ENCODE assay signal across 1 cellular context in the genomic region with DNA sequence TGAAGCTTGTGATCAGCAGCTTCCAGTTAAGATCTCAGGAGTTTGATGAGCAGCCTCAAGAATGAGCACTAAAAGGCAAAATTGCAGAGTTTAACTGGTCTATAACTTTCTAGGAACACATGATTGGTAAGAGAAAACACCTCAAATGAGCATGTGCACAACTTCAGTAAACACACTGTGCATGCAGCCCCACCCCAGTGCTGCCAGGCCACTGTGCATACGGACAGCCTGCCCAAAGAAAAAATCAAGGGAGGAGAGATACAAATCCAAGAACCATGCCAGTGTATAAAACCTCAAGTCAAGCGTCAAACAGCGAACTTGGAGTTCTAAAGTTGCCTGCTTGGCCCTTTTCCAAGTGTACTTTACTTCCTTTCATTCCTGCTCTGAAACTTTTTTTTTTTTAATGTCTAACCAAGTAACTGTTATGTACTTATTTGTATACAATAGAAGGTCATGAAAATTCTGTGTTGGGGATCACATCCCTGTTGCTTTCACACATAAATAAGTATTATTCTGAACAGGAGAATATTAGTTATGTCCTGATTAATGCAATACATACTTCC.
TF ChIP-seq lines count a peak whose summit lies in the region.

No MANE protein-coding gene starts in this region.

TF ChIP-seq in HepG2, 621 proteins besides CTCF, POLR2A, EP300 and RAD21 (continued from another document):
- TF ChIP-seq, protein P1, sequence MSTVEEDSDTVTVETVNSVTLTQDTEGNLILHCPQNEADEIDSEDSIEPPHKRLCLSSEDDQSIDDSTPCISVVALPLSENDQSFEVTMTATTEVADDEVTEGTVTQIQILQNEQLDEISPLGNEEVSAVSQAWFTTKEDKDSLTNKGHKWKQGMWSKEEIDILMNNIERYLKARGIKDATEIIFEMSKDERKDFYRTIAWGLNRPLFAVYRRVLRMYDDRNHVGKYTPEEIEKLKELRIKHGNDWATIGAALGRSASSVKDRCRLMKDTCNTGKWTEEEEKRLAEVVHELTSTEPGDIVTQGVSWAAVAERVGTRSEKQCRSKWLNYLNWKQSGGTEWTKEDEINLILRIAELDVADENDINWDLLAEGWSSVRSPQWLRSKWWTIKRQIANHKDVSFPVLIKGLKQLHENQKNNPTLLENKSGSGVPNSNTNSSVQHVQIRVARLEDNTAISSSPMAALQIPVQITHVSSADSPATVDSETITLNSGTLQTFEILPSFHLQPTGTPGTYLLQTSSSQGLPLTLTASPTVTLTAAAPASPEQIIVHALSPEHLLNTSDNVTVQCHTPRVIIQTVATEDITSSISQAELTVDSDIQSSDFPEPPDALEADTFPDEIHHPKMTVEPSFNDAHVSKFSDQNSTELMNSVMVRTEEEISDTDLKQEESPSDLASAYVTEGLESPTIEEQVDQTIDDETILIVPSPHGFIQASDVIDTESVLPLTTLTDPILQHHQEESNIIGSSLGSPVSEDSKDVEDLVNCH (CRISPR knock-in tag; IDR thresholded peaks at IDR 0.05) = no peak
- TF ChIP-seq ZFP82 (CRISPR knock-in tag; IDR thresholded peaks at IDR 0.05; ENCODE audit: borderline replicate concordance) (no peak), SMARCE1 (IDR thresholded peaks at IDR 0.05; ENCODE audit: borderline replicate concordance) (no peak), SMAD1 (CRISPR knock-in tag; IDR thresholded peaks at IDR 0.05; ENCODE audit: borderline replicate concordance, low read depth) (no peak), AKAP8 (CRISPR knock-in tag; IDR thresholded peaks at IDR 0.05) (no peak), CBX1 (IDR thresholded peaks at IDR 0.05; ENCODE audit: low read depth) (no peak), ZMYM4 (CRISPR knock-in tag; IDR thresholded peaks at IDR 0.05) (no peak), ZNF235 (CRISPR knock-in tag; IDR thresholded peaks at IDR 0.05; ENCODE audit: borderline replicate concordance) (no peak), ZMYM3 (CRISPR knock-in tag; IDR thresholded peaks at IDR 0.05) (no peak), ZNF354B (CRISPR knock-in tag; IDR thresholded peaks at IDR 0.05) (no peak), SRSF4 (IDR thresholded peaks at IDR 0.05; ENCODE audit: low read depth, low read length, poor library complexity, severe bottlenecking) (no peak)
- TF ChIP-seq, protein P2, sequence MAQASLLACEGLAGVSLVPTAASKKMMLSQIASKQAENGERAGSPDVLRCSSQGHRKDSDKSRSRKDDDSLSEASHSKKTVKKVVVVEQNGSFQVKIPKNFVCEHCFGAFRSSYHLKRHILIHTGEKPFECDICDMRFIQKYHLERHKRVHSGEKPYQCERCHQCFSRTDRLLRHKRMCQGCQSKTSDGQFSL (CRISPR knock-in tag; IDR thresholded peaks at IDR 0.05) = no peak
- TF ChIP-seq, protein P3, sequence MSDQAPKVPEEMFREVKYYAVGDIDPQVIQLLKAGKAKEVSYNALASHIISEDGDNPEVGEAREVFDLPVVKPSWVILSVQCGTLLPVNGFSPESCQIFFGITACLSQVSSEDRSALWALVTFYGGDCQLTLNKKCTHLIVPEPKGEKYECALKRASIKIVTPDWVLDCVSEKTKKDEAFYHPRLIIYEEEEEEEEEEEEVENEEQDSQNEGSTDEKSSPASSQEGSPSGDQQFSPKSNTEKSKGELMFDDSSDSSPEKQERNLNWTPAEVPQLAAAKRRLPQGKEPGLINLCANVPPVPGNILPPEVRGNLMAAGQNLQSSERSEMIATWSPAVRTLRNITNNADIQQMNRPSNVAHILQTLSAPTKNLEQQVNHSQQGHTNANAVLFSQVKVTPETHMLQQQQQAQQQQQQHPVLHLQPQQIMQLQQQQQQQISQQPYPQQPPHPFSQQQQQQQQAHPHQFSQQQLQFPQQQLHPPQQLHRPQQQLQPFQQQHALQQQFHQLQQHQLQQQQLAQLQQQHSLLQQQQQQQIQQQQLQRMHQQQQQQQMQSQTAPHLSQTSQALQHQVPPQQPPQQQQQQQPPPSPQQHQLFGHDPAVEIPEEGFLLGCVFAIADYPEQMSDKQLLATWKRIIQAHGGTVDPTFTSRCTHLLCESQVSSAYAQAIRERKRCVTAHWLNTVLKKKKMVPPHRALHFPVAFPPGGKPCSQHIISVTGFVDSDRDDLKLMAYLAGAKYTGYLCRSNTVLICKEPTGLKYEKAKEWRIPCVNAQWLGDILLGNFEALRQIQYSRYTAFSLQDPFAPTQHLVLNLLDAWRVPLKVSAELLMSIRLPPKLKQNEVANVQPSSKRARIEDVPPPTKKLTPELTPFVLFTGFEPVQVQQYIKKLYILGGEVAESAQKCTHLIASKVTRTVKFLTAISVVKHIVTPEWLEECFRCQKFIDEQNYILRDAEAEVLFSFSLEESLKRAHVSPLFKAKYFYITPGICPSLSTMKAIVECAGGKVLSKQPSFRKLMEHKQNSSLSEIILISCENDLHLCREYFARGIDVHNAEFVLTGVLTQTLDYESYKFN (CRISPR knock-in tag; conservative IDR thresholded peaks at IDR 0.05) = no peak
- TF ChIP-seq, protein P4, sequence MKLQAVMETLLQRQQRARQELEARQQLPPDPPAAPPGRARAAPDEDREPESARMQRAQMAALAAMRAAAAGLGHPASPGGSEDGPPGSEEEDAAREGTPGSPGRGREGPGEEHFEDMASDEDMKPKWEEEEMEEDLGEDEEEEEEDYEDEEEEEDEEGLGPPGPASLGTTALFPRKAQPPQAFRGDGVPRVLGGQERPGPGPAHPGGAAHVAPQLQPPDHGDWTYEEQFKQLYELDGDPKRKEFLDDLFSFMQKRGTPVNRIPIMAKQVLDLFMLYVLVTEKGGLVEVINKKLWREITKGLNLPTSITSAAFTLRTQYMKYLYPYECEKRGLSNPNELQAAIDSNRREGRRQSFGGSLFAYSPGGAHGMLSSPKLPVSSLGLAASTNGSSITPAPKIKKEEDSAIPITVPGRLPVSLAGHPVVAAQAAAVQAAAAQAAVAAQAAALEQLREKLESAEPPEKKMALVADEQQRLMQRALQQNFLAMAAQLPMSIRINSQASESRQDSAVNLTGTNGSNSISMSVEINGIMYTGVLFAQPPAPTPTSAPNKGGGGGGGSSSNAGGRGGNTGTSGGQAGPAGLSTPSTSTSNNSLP (IDR thresholded peaks at IDR 0.05; ENCODE audit: low read depth, low read length) = no peak
- TF ChIP-seq, protein P5, sequence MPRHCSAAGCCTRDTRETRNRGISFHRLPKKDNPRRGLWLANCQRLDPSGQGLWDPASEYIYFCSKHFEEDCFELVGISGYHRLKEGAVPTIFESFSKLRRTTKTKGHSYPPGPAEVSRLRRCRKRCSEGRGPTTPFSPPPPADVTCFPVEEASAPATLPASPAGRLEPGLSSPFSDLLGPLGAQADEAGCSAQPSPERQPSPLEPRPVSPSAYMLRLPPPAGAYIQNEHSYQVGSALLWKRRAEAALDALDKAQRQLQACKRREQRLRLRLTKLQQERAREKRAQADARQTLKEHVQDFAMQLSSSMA (CRISPR knock-in tag; IDR thresholded peaks at IDR 0.05) = no peak
